In genomic region chr1:38037481-38037939, GRCh38 we compare ENCODE assay signal across 2 cellular contexts.
TF ChIP-seq lines count a peak whose summit lies in the region.

No MANE protein-coding gene starts in this region.

TF ChIP-seq in GM12878, 131 proteins besides CTCF, POLR2A, EP300 and RAD21:
- TF ChIP-seq BMI1 (IDR thresholded peaks at IDR 0.05; ENCODE audit: borderline replicate concordance) (no peak), SMC3 (IDR thresholded peaks at IDR 0.05; ENCODE audit: borderline replicate concordance, low read length) (peak; percentile 49; the same call in 1 of the 2 replicates)

TF ChIP-seq in HEK293T, 16 proteins besides CTCF, POLR2A, EP300 and RAD21:
- TF ChIP-seq ELF4 (IDR thresholded peaks at IDR 0.05) (no peak), FOXA1 (IDR thresholded peaks at IDR 0.05) (no peak), CTBP1 (IDR thresholded peaks at IDR 0.05; ENCODE audit: borderline replicate concordance) (no peak), L3MBTL2 (conservative IDR thresholded peaks at IDR 0.05) (no peak), HDGF (IDR thresholded peaks at IDR 0.05; ENCODE audit: borderline replicate concordance) (no peak), SP1 (IDR thresholded peaks at IDR 0.05) (no peak)
